8 cellular contexts compared by ENCODE assay signal in the genomic region with DNA sequence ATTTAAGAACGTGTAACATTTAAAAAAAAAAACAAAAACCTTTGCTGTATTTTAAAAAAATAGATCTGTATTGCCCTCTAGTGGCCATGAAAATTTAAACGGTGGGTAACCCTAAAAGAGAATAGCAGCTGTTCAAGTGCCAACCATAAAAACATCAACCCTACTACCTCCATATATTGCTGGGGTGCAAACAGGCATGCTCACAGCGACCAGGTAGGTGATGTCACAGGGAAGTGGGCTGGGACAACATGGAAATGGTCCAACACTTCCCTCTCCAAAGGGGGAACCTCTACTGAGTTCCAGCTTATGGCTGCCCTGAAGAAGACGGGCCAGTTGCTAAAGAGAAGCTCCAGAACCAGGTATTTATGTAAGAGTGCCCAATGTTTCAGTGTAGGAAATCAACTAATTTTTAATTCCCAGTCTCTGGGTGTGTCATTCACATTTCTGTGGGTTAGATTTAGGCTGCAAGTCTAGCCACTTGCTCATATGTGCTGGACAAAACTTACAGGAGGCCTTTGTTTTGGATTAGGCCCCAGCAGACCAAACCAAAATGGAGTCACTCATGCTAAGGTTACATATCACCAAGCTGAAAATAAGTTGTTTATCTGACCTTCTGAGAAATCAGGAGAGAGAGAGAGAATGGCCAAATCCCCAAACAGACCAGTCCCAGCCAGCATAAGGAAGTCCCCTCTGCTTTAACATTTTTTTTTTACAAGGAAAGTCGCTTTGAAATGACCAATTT. TPM values are rescaled to one million over a fixed set of nuclear protein-coding genes. Genes with fewer than 3 reads are reported as not detected.
DNase-seq lines count a peak whose midpoint lies in the region; ATAC-seq, FAIRE-seq and TF ChIP-seq lines count a peak whose summit lies in the region.

No MANE protein-coding gene starts in this region.

- H3K27ac ChIP-seq in heart left ventricle, result no peak overlapping the region
- H3K27ac ChIP-seq in GM12878 (ENCODE audit: control insufficient read depth, insufficient read depth), result no peak overlapping the region
- no peak overlapping the region for H3K27ac ChIP-seq in lung (ENCODE audit: low read depth in 1 of 2, low read length in 1 of 2)

- H2AFZ ChIP-seq in GM12878 (ENCODE audit: control insufficient read depth, low read depth, low read length), result no peak overlapping the region

- SMC1A ChIA-PET in GM12878 (lab: Charles Lee; ENCODE audit: uncharacterized antibody, unreplicated experiment), result interaction anchor here (0.5 to 2.6 kb wide), 19 partner anchors 11 to 1051 kb away, joined by 3 to 14 read pairs (median 4); no protein-coding TSS in a partner anchor

- DNase-seq in heart left ventricle (no peak), left cardiac atrium (no peak), NCI-H146 treated with DMSO at 0.1 percent for 48 hours (lab: John Stamatoyannopoulos, UW; ENCODE audit: unreplicated experiment) (peak; percentile 76), GM12878 (ENCODE audit: low read depth, low spot score) (no peak), lung (ENCODE audit: low spot score) (no peak), AG08396 (ENCODE audit: low spot score) (no peak)
- DNase-seq in activated CD4-positive, alpha-beta memory T cell treated with anti-CD3 and anti-CD28 coated beads, Interleukin-2, amount 10 ng/mL, durations not matched to agents 7 days and 5 days, result no peak

- peak; percentile 81 for FAIRE-seq in GM12878 (lab: Jason Lieb, UNC)

- no peak overlapping the region for H3K4me3 Mint-ChIP-seq in activated CD4-positive, alpha-beta memory T cell treated with anti-CD3 and anti-CD28 coated beads, Interleukin-2, amount 10 ng/mL, durations not matched to agents 7 days and 5 days

- H3K4me1 ChIP-seq in heart left ventricle (peaks cover 0 to 2% (median 0%) of the 10 kb centered on the region in 12 donors), GM12878 (ENCODE audit: control insufficient read depth, insufficient read depth, low read length) (no peaks in the 10 kb centered on the region), lung (ENCODE audit: control insufficient read depth in 2 of 2, insufficient read depth in 2 of 2, low read length in 2 of 2) (no peaks in the 10 kb centered on the region)

- H3K36me3 ChIP-seq in heart left ventricle (no peaks in the 10 kb centered on the region), GM12878 (ENCODE audit: control insufficient read depth in 2 of 2, insufficient read depth in 2 of 2, low read length in 1 of 2) (no peaks in the 10 kb centered on the region), lung (ENCODE audit: control insufficient read depth in 2 of 2, insufficient read depth in 2 of 2, low read length in 2 of 2) (no peaks in the 10 kb centered on the region)

- in situ Hi-C loops in GM12878 (cut with MboI), result no loop called here

- TF ChIP-seq EP300 in GM12878 (IDR thresholded peaks at IDR 0.05; ENCODE audit: borderline replicate concordance in 1 of 2, control insufficient read depth in 1 of 2, low read depth in 2 of 2, low read length in 2 of 2), result no peak

- H3K36me3 Mint-ChIP-seq in activated CD4-positive, alpha-beta memory T cell treated with anti-CD3 and anti-CD28 coated beads, Interleukin-2, amount 10 ng/mL, durations not matched to agents 7 days and 5 days (ENCODE audit: low read depth), result no peaks in the 10 kb centered on the region

- no TSS peak for BruUV-seq in GM12878 (replicated peaks; lab: Mats Ljungman, UMichigan)

- H3K9ac ChIP-seq in GM12878 (ENCODE audit: control insufficient read depth, insufficient read depth, low read length), result no peak overlapping the region

- CTCF ChIA-PET in GM12878 (lab: Yijun Ruan, JAX), result interaction anchor here (0.6 to 3.4 kb wide), 39 partner anchors 9 to 1067 kb away, joined by 3 to 42 read pairs (median 4); a partner anchor contains a TSS
- CTCF ChIA-PET in activated CD4-positive, alpha-beta memory T cell treated with anti-CD3 and anti-CD28 coated beads, Interleukin-2, amount 10 ng/mL, durations not matched to agents 7 days and 5 days (lab: Charles Lee), result interaction anchor here (0.5 to 2.5 kb wide), 13 partner anchors 13 to 1476 kb away, joined by 3 to 10 read pairs (median 4); no protein-coding TSS in a partner anchor

- intact Hi-C loops in heart left ventricle (cut with DNase I), result loop anchor here in 6 of 10 donors (2.0 to 10.0 kb wide), 7 partner anchors 142 to 917 kb away; a partner anchor contains a TSS
- intact Hi-C loops in left cardiac atrium (cut with DNase I), result loop anchor here (5.0 to 10.0 kb wide), 3 partner anchors 125 to 215 kb away; no protein-coding TSS in a partner anchor
- intact Hi-C loops in GM12878 (cut with micrococcal nuclease; ENCODE audit: unreplicated experiment), result loop anchor here (2.0 kb wide), 2 partner anchors 211 to 419 kb away; no protein-coding TSS in a partner anchor

- H3K27me3 Mint-ChIP-seq in activated CD4-positive, alpha-beta memory T cell treated with anti-CD3 and anti-CD28 coated beads, Interleukin-2, amount 10 ng/mL, durations not matched to agents 7 days and 5 days, result peaks cover 28% of the 10 kb centered on the region

- no peak overlapping the region for H3K27ac Mint-ChIP-seq in activated CD4-positive, alpha-beta memory T cell treated with anti-CD3 and anti-CD28 coated beads, Interleukin-2, amount 10 ng/mL, durations not matched to agents 7 days and 5 days

- H3K9me3 Mint-ChIP-seq in activated CD4-positive, alpha-beta memory T cell treated with anti-CD3 and anti-CD28 coated beads, Interleukin-2, amount 10 ng/mL, durations not matched to agents 7 days and 5 days, result no peaks in the 10 kb centered on the region

- H3K4me2 ChIP-seq in GM12878 (ENCODE audit: control insufficient read depth, insufficient read depth), result no peak overlapping the region

- H3K9me3 ChIP-seq in heart left ventricle, result peaks cover 0 to 17% (median 3%) of the 10 kb centered on the region in 12 donors
- peaks cover 2% of the 10 kb centered on the region; the same call in 2 of the 3 replicates for H3K9me3 ChIP-seq in GM12878 (replicated peaks; ENCODE audit: control insufficient read depth, insufficient read depth, low read length)
- H3K9me3 ChIP-seq in lung (ENCODE audit: control insufficient read depth in 2 of 2, insufficient read depth in 1 of 2, low read length in 1 of 2), result peaks cover 0 to 7% of the 10 kb centered on the region in 2 donors

- no peak for TF ChIP-seq POLR2A in heart left ventricle (IDR thresholded peaks at IDR 0.05)
- no peak for TF ChIP-seq POLR2A in GM12878 (IDR thresholded peaks at IDR 0.05; ENCODE audit: low read depth, low read length)

- H3K4me1 Mint-ChIP-seq in activated CD4-positive, alpha-beta memory T cell treated with anti-CD3 and anti-CD28 coated beads, Interleukin-2, amount 10 ng/mL, durations not matched to agents 7 days and 5 days, result no peaks in the 10 kb centered on the region

- POLR2A ChIA-PET in GM12878 (lab: Charles Lee), result interaction anchor here (1.2 kb wide), 1 partner anchor 245 kb away, joined by 3 read pairs; no protein-coding TSS in a partner anchor
- POLR2A ChIA-PET in activated CD4-positive, alpha-beta memory T cell treated with anti-CD3 and anti-CD28 coated beads, Interleukin-2, amount 10 ng/mL, durations not matched to agents 7 days and 5 days (lab: Charles Lee), result no interaction called here

- RAD21 ChIA-PET in GM12878 (lab: Charles Lee; ENCODE audit: unreplicated experiment), result interaction anchor here (1.0 to 2.5 kb wide), 14 partner anchors 18 to 919 kb away, joined by 3 to 17 read pairs (median 4); a partner anchor contains a TSS

- WGBS in heart left ventricle, 4 donors, result 31 to 39% (median 32%) methylated on average over 5 of the region's 5 CpGs
- WGBS in GM12878 (ENCODE audit: insufficient coverage, insufficient replicate concordance, low lambda C conversion rate, missing lambda C conversion rate), result 20% methylated on average over 5 of the region's 5 CpGs
- 28 to 31% methylated on average over 5 of the region's 5 CpGs for whole genome bisulfite sequencing in lung, 2 donors

- no peaks in the 10 kb centered on the region for H4K20me1 ChIP-seq in GM12878 (ENCODE audit: control insufficient read depth, insufficient read depth)

- TF ChIP-seq CTCF in heart left ventricle (IDR thresholded peaks at IDR 0.05), result peak in 11 of 12 donors; percentile 32 to 62 (median 55)
- TF ChIP-seq CTCF in GM12878 (IDR thresholded peaks at IDR 0.05 in 2 of 3, conservative IDR thresholded peaks at IDR 0.05 in 1 of 3; ENCODE audit: control insufficient read depth in 2 of 3, extremely low read depth in 1 of 3, insufficient read depth in 1 of 3, low read depth in 3 of 3, low read length in 3 of 3), result peak; percentile 35 to 49 (median 39); a peak in 5 of 6 replicates
- TF ChIP-seq CTCF in lung (IDR thresholded peaks at IDR 0.05; ENCODE audit: control extremely low read depth, extremely low read depth), result peak; percentile 0

- H3K4me3 ChIP-seq in heart left ventricle, result no peak overlapping the region
- H3K4me3 ChIP-seq in GM12878, result no peak overlapping the region
- no peak overlapping the region for H3K4me3 ChIP-seq in lung

- TF ChIP-seq RAD21 in GM12878 (IDR thresholded peaks at IDR 0.05; ENCODE audit: insufficient read depth, low read depth, low read length), result peak; percentile 42

- no peak for ATAC-seq in heart left ventricle
- no peak for ATAC-seq in left cardiac atrium
- peak; percentile 59 for ATAC-seq in GM12878
- no peak for ATAC-seq in lung (ENCODE audit: insufficient read depth, low FRiP score)
- ATAC-seq in HG03442 (IDR thresholded peaks at IDR 0.05; ENCODE audit: unreplicated experiment), result no peak

- H3K27me3 ChIP-seq in heart left ventricle (no peaks in the 10 kb centered on the region), GM12878 (replicated peaks in 1 of 2; ENCODE audit: control insufficient read depth in 2 of 2, insufficient read depth in 2 of 2, low read length in 1 of 2) (peaks cover 2 to 3% of the 10 kb centered on the region in 2 experiments; a peak in 2 of 4 replicates), lung (ENCODE audit: control insufficient read depth, insufficient read depth) (no peaks in the 10 kb centered on the region)

- H3K79me2 ChIP-seq in GM12878 (ENCODE audit: control insufficient read depth, insufficient read depth, low read length), result no peaks in the 10 kb centered on the region

RNA-seq across cellular contexts. Expression of a gene that starts 54.5 kb away (rescaled TPM):
- 1 to 10 TPM in 1 of 9 donors, under 1 TPM in 5, not detected in 3; 0.16 to 4.4 (median 0.38) TPM for total RNA-seq in heart left ventricle
- under 1 TPM; 0.11 to 0.35 TPM for polyA plus RNA-seq in heart left ventricle
- under 1 TPM; 0.21 to 0.74 TPM for total RNA-seq in left cardiac atrium
- total RNA-seq in GM12878 (2013; cell fraction: nucleolus; rRNA removed), result 2.9 and 3.6 TPM in 2 replicates
- total RNA-seq in GM12878 (2014; rRNA removed), result 31.3 and 34.2 TPM in 2 replicates
- total RNA-seq in GM12878 (2014; rRNA removed; fragmentation: Illumina TruSeq; extraction: Trizol), result 32.3 and 35.7 TPM in 2 replicates
- 24.0 and 25.6 TPM in 2 replicates for total RNA-seq in GM12878 (2021)
- 9.8 TPM for polyA plus RNA-seq in GM12878 (2011; ENCODE audit: low read depth)
- polyA plus RNA-seq in GM12878 (2011; rRNA removed), result 23.7 and 38.6 TPM in 2 replicates
- 17.4 and 18.1 TPM in 2 replicates for polyA plus RNA-seq in GM12878 (2011; cell fraction: cytosol; rRNA removed)
- polyA plus RNA-seq in GM12878 (2011; cell fraction: nucleus; rRNA removed), result 4.3 and 5.8 TPM in 2 replicates
- 11.6 and 13.5 TPM in 2 replicates for polyA plus RNA-seq in GM12878 (2012)
- 36.7 and 40.9 TPM in 2 replicates for polyA plus RNA-seq in GM12878 (2014; fragmentation: Illumina TruSeq; extraction: Trizol)
- 10 to 100 TPM; 16.4 to 17.6 TPM for polyA plus RNA-seq in GM12878 (2014; fragmentation: Nextera tagmentation; extraction: Ambion mirVana)
- 25.4 and 30.8 TPM in 2 replicates for polyA plus RNA-seq in GM12878 (2014; rRNA removed)
- polyA plus RNA-seq in GM12878 (2016; fragmentation: Nextera tagmentation; extraction: Ambion mirVana), result 10 to 100 TPM; 31.9 to 34.2 TPM
- polyA minus RNA-seq in GM12878 (2011; rRNA and poly(A)+ RNA removed), result 14.8 and 18.1 TPM in 2 replicates
- polyA minus RNA-seq in GM12878 (2011; cell fraction: cytosol; rRNA and poly(A)+ RNA removed), result 11.0 and 16.4 TPM in 2 replicates
- polyA minus RNA-seq in GM12878 (2011; cell fraction: nucleus; rRNA and poly(A)+ RNA removed), result 2.3 and 5.5 TPM in 2 replicates
- total RNA-seq in lung, result 1 to 10 TPM in 1 of 2 donors, under 1 TPM in 1; 0.49 to 1.3 TPM
- polyA plus RNA-seq in lung, result under 1 TPM; 0.52 to 0.57 TPM
- total RNA-seq in activated CD4-positive, alpha-beta memory T cell treated with anti-CD3 and anti-CD28 coated beads, Interleukin-2, amount 10 ng/mL, durations not matched to agents 7 days and 5 days, result 10 to 100 TPM; 44.6 to 45.6 TPM

Comparison
In these comparisons a context has a peak if more than half of its experiments do, and no peak if none do; other contexts are left out.
1. CTCF ChIP-seq: peak in every context shown above with its lines; median percentile 55 in heart left ventricle; 39 in GM12878; 0 in lung.